Comparison of ENCODE assay signal across 18 cellular contexts in genomic region chr1:180221461-180221860, GRCh38. TPM values are rescaled to one million over a fixed set of nuclear protein-coding genes. Genes with fewer than 3 reads are reported as not detected.
"Had no signal": no experiment of that assay in that cellular context is flagged by ENCODE, and none has a peak within 500 bp of the region (broad histone marks: within the 10 kb centered on the region; RNA-seq: fewer than 3 reads in every experiment).

No MANE protein-coding gene starts in this region.

- H3K4me3 ChIP-seq: adrenal gland, body of pancreas, colonic mucosa, tibial artery, vagina had no signal

- H3K27ac ChIP-seq: adrenal gland, body of pancreas, colonic mucosa, tibial artery, vagina, VCaP had no signal

- H3K4me1 ChIP-seq: adrenal gland, body of pancreas, colonic mucosa, tibial artery, vagina had no signal

- DNase-seq: activated CD4-positive, alpha-beta memory T cell treated with anti-CD3 and anti-CD28 coated beads for 36 hours; activated CD8-positive, alpha-beta memory T cell treated with anti-CD3 and anti-CD28 coated beads, Interleukin-2, amount 10 ng/mL, durations not matched to agents 7 days and 5 days; activated T-cell treated with anti-CD3 and anti-CD28 coated beads, Interleukin-2, amount 50 U/mL, for 1 hour; adrenal gland; body of pancreas; caudate nucleus; colonic mucosa; islet precursor cell; mammary epithelial cell; retina; stimulated activated CD4-positive, alpha-beta T cell treated with anti-CD3 and anti-CD28 coated beads, Interleukin-4, amount 100 ng/mL, for 24 hours; stimulated activated naive CD4-positive, alpha-beta T cell had no signal

- H3K36me3 ChIP-seq: adrenal gland, colonic mucosa, tibial artery, vagina had no signal

- H3K27me3 ChIP-seq: vagina had no signal

- H3K9me3 ChIP-seq: adrenal gland, body of pancreas, colonic mucosa, tibial artery, vagina had no signal

RNA-seq across cellular contexts. Expression of gene LHX4, which starts 8.6 kb away (rescaled TPM):
- total RNA-seq: activated CD4-positive, alpha-beta memory T cell treated with anti-CD3 and anti-CD28 coated beads for 36 hours; activated CD8-positive, alpha-beta memory T cell treated with anti-CD3 and anti-CD28 coated beads, Interleukin-2, amount 10 ng/mL, durations not matched to agents 7 days and 5 days; adrenal gland; body of pancreas; mammary epithelial cell; natural killer cell treated with Interleukin-12 subunit alpha and Interleukin-12 subunit beta and Interleukin-15 and Interleukin-18, amount 100 ng/mL, for 72 hours; skeletal muscle tissue; T-helper 1 cell treated with Interleukin-12 subunit alpha and Interleukin-12 subunit beta and Interleukin-4 antibody, amounts not matched to agents 30 ng/mL and 1 ng/mL, for 36 hours had no signal
- polyA plus RNA-seq: adrenal gland, mammary epithelial cell had no signal
